22 cellular contexts compared by ENCODE assay signal in genomic region chr5:72586788-72587530, GRCh38.
DNase-seq lines count a peak whose midpoint lies in the region; ATAC-seq, FAIRE-seq and TF ChIP-seq lines count a peak whose summit lies in the region.
"Had no signal": no experiment of that assay in that cellular context is flagged by ENCODE, and none has a peak within 500 bp of the region (broad histone marks: within the 10 kb centered on the region; RNA-seq: fewer than 3 reads in every experiment).

No MANE protein-coding gene starts in this region.

- no peak for FAIRE-seq in urothelium cell line (lab: Jason Lieb, UNC)

- H4K20me1 ChIP-seq in PC-3 (ENCODE audit: low read length) = no peaks in the 10 kb centered on the region

- H3K9ac ChIP-seq in PC-3 (ENCODE audit: low read length) = peak overlapping the region; percentile 18; the same call in 1 of the 2 replicates

- no peaks in the 10 kb centered on the region for H3K9me3 ChIP-seq in PC-3 (ENCODE audit: low read length)
- H3K9me3 ChIP-seq: neutrophil, prostate gland, tibial nerve had no signal

- intact Hi-C loops in PC-3 (cut with micrococcal nuclease) = no loop called here

- TF ChIP-seq CTCF in PC-3 (conservative IDR thresholded peaks at IDR 0.05; ENCODE audit: low read depth, low read length) (no peak), epithelial cell of esophagus (IDR thresholded peaks at IDR 0.05; ENCODE audit: insufficient read depth, low read depth, low read length, missing control alignments) (no peak), osteocyte (IDR thresholded peaks at IDR 0.05) (no peak)

- no peaks in the 10 kb centered on the region for H3K36me3 ChIP-seq in PC-3 (ENCODE audit: low read depth, low read length)
- H3K36me3 ChIP-seq: neutrophil, prostate gland, tibial nerve had no signal

- H3K4me2 ChIP-seq in PC-3 (ENCODE audit: low read length) = no peak overlapping the region; the same call in 1 of the 2 replicates

- CTCF ChIA-PET in PC-3 (lab: Charles Lee) (no interaction called here), T-cell (lab: Charles Lee) (no interaction called here)

- BruUV-seq in PC-3 (replicated peaks; lab: Mats Ljungman, UMichigan) = no TSS peak

- peak overlapping the region; percentile 75 for H3K27ac ChIP-seq in PC-3 (ENCODE audit: low read length)
- H3K27ac ChIP-seq: neutrophil, prostate gland, tibial nerve had no signal

- no peak overlapping the region for H3K4me3 Mint-ChIP-seq in osteocyte (ENCODE audit: unreplicated experiment)
- H3K4me3 Mint-ChIP-seq in T-cell = no peak overlapping the region
- H3K4me3 Mint-ChIP-seq: activated CD8-positive, alpha-beta T cell treated with anti-CD3 and anti-CD28 coated beads, Interleukin-2, amount 10 ng/mL, durations not matched to agents 7 days and 5 days; activated naive CD8-positive, alpha-beta T cell treated with anti-CD3 and anti-CD28 coated beads for 36 hours had no signal

- ATAC-seq in PC-3 (peak; percentile 83), GM18511 (IDR thresholded peaks at IDR 0.05; ENCODE audit: unreplicated experiment) (no peak), T-cell (replicated peaks in 1 of 4) (no peak)
- ATAC-seq: activated CD4-positive, CD25-positive, alpha-beta regulatory T cell treated with anti-CD3 and anti-CD28 coated beads, Interleukin-2, amount 50 U/mL, for 24 hours; activated CD8-positive, alpha-beta T cell treated with anti-CD3 and anti-CD28 coated beads, Interleukin-2, amount 10 ng/mL, durations not matched to agents 7 days and 5 days; esophagus mucosa had no signal

- no peaks in the 10 kb centered on the region for H3K9me2 ChIP-seq in PC-3 (replicated peaks; ENCODE audit: low read length)

- POLR2A ChIA-PET in PC-3 (lab: Charles Lee; ENCODE audit: unreplicated experiment) = no interaction called here
- POLR2A ChIA-PET in T-cell (lab: Charles Lee) = no interaction called here

- H3K27me3 Mint-ChIP-seq in osteocyte (ENCODE audit: unreplicated experiment) (no peaks in the 10 kb centered on the region), T-cell (peaks cover 0 to 8% of the 10 kb centered on the region in 2 donors)

- peaks cover 25% of the 10 kb centered on the region for H3K4me1 ChIP-seq in PC-3 (ENCODE audit: insufficient read depth, low read length)
- H3K4me1 ChIP-seq: prostate gland had no signal

- H3K4me1 Mint-ChIP-seq in osteocyte (ENCODE audit: unreplicated experiment) (peaks cover 39% of the 10 kb centered on the region), T-cell (no peaks in the 10 kb centered on the region)
- H3K4me1 Mint-ChIP-seq: activated naive CD8-positive, alpha-beta T cell treated with anti-CD3 and anti-CD28 coated beads for 36 hours had no signal

- peaks cover 4% of the 10 kb centered on the region for H3F3A ChIP-seq in PC-3 (ENCODE audit: low read length, unreplicated experiment)

- H3K9me3 Mint-ChIP-seq in osteocyte (ENCODE audit: unreplicated experiment) (peaks cover 10% of the 10 kb centered on the region), T-cell (peaks cover 0 to 4% (median 0%) of the 10 kb centered on the region in 3 donors)

- H3K36me3 Mint-ChIP-seq in osteocyte (ENCODE audit: unreplicated experiment) = peaks cover 2% of the 10 kb centered on the region
- no peaks in the 10 kb centered on the region for H3K36me3 Mint-ChIP-seq in T-cell
- H3K36me3 Mint-ChIP-seq: activated naive CD8-positive, alpha-beta T cell treated with anti-CD3 and anti-CD28 coated beads for 36 hours had no signal

- no peaks in the 10 kb centered on the region for H3K79me2 ChIP-seq in PC-3 (ENCODE audit: low read length)

- H2AFZ ChIP-seq in PC-3 (ENCODE audit: low read length) = 0 out of 2 replicates have a peak overlapping the region, but pooled peaks have one; percentile 29

- H3K27ac Mint-ChIP-seq in osteocyte (ENCODE audit: unreplicated experiment) (peak overlapping the region; percentile 76), T-cell (no peak overlapping the region)
- H3K27ac Mint-ChIP-seq: activated CD8-positive, alpha-beta T cell treated with anti-CD3 and anti-CD28 coated beads, Interleukin-2, amount 10 ng/mL, durations not matched to agents 7 days and 5 days; activated naive CD8-positive, alpha-beta T cell treated with anti-CD3 and anti-CD28 coated beads for 36 hours had no signal

- DNase-seq in EH (ENCODE audit: low read depth) (peak; percentile 70), PC-3 (peak; percentile 67), epithelial cell of esophagus (ENCODE audit: low read depth) (peak; percentile 44), osteocyte (ENCODE audit: extremely low spot score, unreplicated experiment) (no peak), urothelium cell line (ENCODE audit: low spot score) (no peak), amygdala (lab: John Stamatoyannopoulos, UW) (no peak), T-cell (no peak)
- DNase-seq: activated CD8-positive, alpha-beta T cell treated with anti-CD3 and anti-CD28 coated beads, Interleukin-2, amount 10 ng/mL, durations not matched to agents 7 days and 5 days; activated effector memory CD4-positive, alpha-beta T cell treated with Interleukin-2 at 50 U/mL for 16 hours; activated naive CD8-positive, alpha-beta T cell treated with anti-CD3 and anti-CD28 coated beads for 36 hours; activated T-cell treated with anti-CD3 and anti-CD28 coated beads for 4 hours; effector CD8-positive, alpha-beta T cell; NCI-H1092 treated with DMSO at 0.1 percent for 48 hours; NCI-H187 treated with DMSO at 0.1 percent for 48 hours; NCI-H526 treated with DMSO at 0.1 percent for 48 hours had no signal

- no peaks in the 10 kb centered on the region for H3K27me3 ChIP-seq in PC-3 (ENCODE audit: low read length)
- H3K27me3 ChIP-seq: tibial nerve had no signal

- H3K4me3 ChIP-seq in PC-3 (ENCODE audit: low read length) (no peak overlapping the region), epithelial cell of esophagus (ENCODE audit: low read length) (no peak overlapping the region)
- H3K4me3 ChIP-seq: lung, prostate gland, tibial nerve had no signal

Comparison
In these comparisons a context has a peak if more than half of its experiments do, and no peak if none do; other contexts are left out.
1. DNase-seq: peak in EH (single experiment), PC-3 (single experiment) and epithelial cell of esophagus (single experiment); none in osteocyte (single experiment), urothelium cell line (single experiment), amygdala (0 of 56) and T-cell (0 of 34).